ENCODE assay signal across 25 cellular contexts in genomic region chr1:179376223-179376622, GRCh38. TPM values are rescaled to one million over a fixed set of nuclear protein-coding genes. Genes with fewer than 3 reads are reported as not detected.
DNase-seq lines count a peak whose midpoint lies in the region; ATAC-seq, FAIRE-seq and TF ChIP-seq lines count a peak whose summit lies in the region.
"Had no signal": no experiment of that assay in that cellular context is flagged by ENCODE, and none has a peak within 500 bp of the region (broad histone marks: within the 10 kb centered on the region; RNA-seq: fewer than 3 reads in every experiment).

No MANE protein-coding gene starts in this region.

- H4K20me1 ChIP-seq in MM.1S (ENCODE audit: insufficient read depth, low read length): no peaks in the 10 kb centered on the region
- H4K20me1 ChIP-seq: BLaER1 treated with 17β-estradiol and CSF1 and Interleukin-3, amounts not matched to agents 10 nM and 100 nM had no signal

- H3K4me1 Mint-ChIP-seq in nephron progenitor cell: no peaks in the 10 kb centered on the region
- no peaks in the 10 kb centered on the region for H3K4me1 Mint-ChIP-seq in T-cell
- H3K4me1 Mint-ChIP-seq: B cell had no signal

- H3K4me3 ChIP-seq in GM12865 (ENCODE audit: low read depth, low read length): no peak overlapping the region
- no peak overlapping the region for H3K4me3 ChIP-seq in MM.1S (ENCODE audit: low read length)
- H3K4me3 ChIP-seq: A549; BLaER1 treated with 17β-estradiol and CSF1 and Interleukin-3, amounts not matched to agents 10 nM and 100 nM; GM12878 had no signal

- CTCF ChIA-PET in T-cell (lab: Charles Lee): no interaction called here

- TF ChIP-seq CTCF in GM12865 (IDR thresholded peaks at IDR 0.05; ENCODE audit: insufficient read depth, low read depth, low read length, missing control alignments) (no peak), MM.1S (IDR thresholded peaks at IDR 0.05; ENCODE audit: low read length) (no peak), nephron progenitor cell (IDR thresholded peaks at IDR 0.05) (no peak)

- no peaks in the 10 kb centered on the region for H3K36me3 ChIP-seq in MM.1S (replicated peaks; ENCODE audit: insufficient read depth, low read length)
- H3K36me3 ChIP-seq: BLaER1 treated with 17β-estradiol and CSF1 and Interleukin-3, amounts not matched to agents 10 nM and 100 nM had no signal

- no peaks in the 10 kb centered on the region for H3K9me2 ChIP-seq in MM.1S (replicated peaks; ENCODE audit: insufficient read depth, low read length)

- peak overlapping the region; percentile 11 for H3K27ac Mint-ChIP-seq in nephron progenitor cell
- no peak overlapping the region for H3K27ac Mint-ChIP-seq in T-cell
- H3K27ac Mint-ChIP-seq: B cell; CD4-positive, alpha-beta T cell; CD8-positive, alpha-beta T cell had no signal

- H3K9ac ChIP-seq in MM.1S (ENCODE audit: low read length): no peak overlapping the region
- H3K9ac ChIP-seq: BLaER1 treated with 17β-estradiol and CSF1 and Interleukin-3, amounts not matched to agents 10 nM and 100 nM had no signal

- H3K27me3 Mint-ChIP-seq in nephron progenitor cell (ENCODE audit: low read depth, poor library complexity) (no peaks in the 10 kb centered on the region), T-cell (peaks cover 0 to 7% of the 10 kb centered on the region in 2 donors)
- H3K27me3 Mint-ChIP-seq: B cell; CD4-positive, alpha-beta T cell had no signal

- POLR2A ChIA-PET in T-cell (lab: Charles Lee): no interaction called here

- no peak for ATAC-seq in T-cell (replicated peaks in 1 of 4)
- ATAC-seq in HG02870 (IDR thresholded peaks at IDR 0.05; ENCODE audit: unreplicated experiment): no peak
- ATAC-seq: A549; CD8-positive, alpha-beta T cell; GM12878 had no signal

- FAIRE-seq in urothelium cell line (lab: Jason Lieb, UNC): no peak
- FAIRE-seq: A549, D721Med, G401.6, GM12878, GM12892, GM19239 had no signal

- no peaks in the 10 kb centered on the region for H3F3A ChIP-seq in MM.1S (ENCODE audit: insufficient read depth, low read length)

- H3K27ac ChIP-seq in MM.1S (ENCODE audit: low read length): peak overlapping the region; percentile 5; the same call in 1 of the 2 replicates
- H3K27ac ChIP-seq: 22Rv1; A549; BLaER1 treated with 17β-estradiol and CSF1 and Interleukin-3, amounts not matched to agents 10 nM and 100 nM; C4-2B had no signal

- H2AFZ ChIP-seq in MM.1S (ENCODE audit: low read length): no peak overlapping the region

- H3K4me2 ChIP-seq in MM.1S (ENCODE audit: low read depth, low read length): peak overlapping the region; percentile 2; the same call in 1 of the 2 replicates
- H3K4me2 ChIP-seq: A549; BLaER1 treated with 17β-estradiol and CSF1 and Interleukin-3, amounts not matched to agents 10 nM and 100 nM had no signal

- no peaks in the 10 kb centered on the region for H3K79me2 ChIP-seq in MM.1S (ENCODE audit: low read length)

- no peaks in the 10 kb centered on the region for H3K9me3 ChIP-seq in MM.1S (replicated peaks; ENCODE audit: insufficient read depth, low read length)
- H3K9me3 ChIP-seq: A549; BLaER1 treated with 17β-estradiol and CSF1 and Interleukin-3, amounts not matched to agents 10 nM and 100 nM; Caco-2 had no signal

- H3K4me1 ChIP-seq in MM.1S (ENCODE audit: low read length): peaks cover 10% of the 10 kb centered on the region
- H3K4me1 ChIP-seq: A549; BLaER1 treated with 17β-estradiol and CSF1 and Interleukin-3, amounts not matched to agents 10 nM and 100 nM; Caco-2 had no signal

- no peaks in the 10 kb centered on the region for H3K27me3 ChIP-seq in MM.1S (replicated peaks; ENCODE audit: insufficient read depth, low read length)
- H3K27me3 ChIP-seq: BLaER1 treated with 17β-estradiol and CSF1 and Interleukin-3, amounts not matched to agents 10 nM and 100 nM had no signal

- peaks cover 9% of the 10 kb centered on the region for H3K9me3 Mint-ChIP-seq in nephron progenitor cell
- no peaks in the 10 kb centered on the region for H3K9me3 Mint-ChIP-seq in T-cell
- H3K9me3 Mint-ChIP-seq: CD4-positive, alpha-beta T cell; CD8-positive, alpha-beta T cell had no signal

- no peaks in the 10 kb centered on the region for H3K36me3 Mint-ChIP-seq in nephron progenitor cell (ENCODE audit: low read depth)
- no peaks in the 10 kb centered on the region for H3K36me3 Mint-ChIP-seq in T-cell
- H3K36me3 Mint-ChIP-seq: CD8-positive, alpha-beta T cell had no signal

- no peak overlapping the region for H3K4me3 Mint-ChIP-seq in nephron progenitor cell
- no peak overlapping the region for H3K4me3 Mint-ChIP-seq in T-cell
- H3K4me3 Mint-ChIP-seq: B cell; CD4-positive, alpha-beta T cell; CD8-positive, alpha-beta T cell had no signal

- DNase-seq in GM12865 (ENCODE audit: low read depth) (peak; percentile 28), MM.1S (peak; percentile 46), RPMI8226 (peak; percentile 16), nephron progenitor cell (no peak), urothelium cell line (ENCODE audit: low spot score) (no peak), T-cell (no peak)
- DNase-seq: AML-193; Caco-2; Calu3; CD4-positive, alpha-beta T cell; CD8-positive, alpha-beta T cell; DMS79 treated with DMSO at 0.1 percent for 48 hours; GF-D8 had no signal

RNA-seq across cellular contexts. Expression of gene AXDND1, which starts 10.5 kb away (rescaled TPM):
- total RNA-seq in T-cell: 1 to 10 TPM in 1 of 5 donors, under 1 TPM in 2, not detected in 2; 0.19 to 1.5 (median 0.77) TPM
- total RNA-seq: A172, Caco-2 had no signal

Comparison
In these comparisons a context has a peak if more than half of its experiments do, and no peak if none do; other contexts are left out.
1. DNase-seq: peak in GM12865 (single experiment), MM.1S (single experiment) and RPMI8226 (single experiment); none in nephron progenitor cell (single experiment), urothelium cell line (single experiment) and T-cell (0 of 34).